ENCODE assay signal across 28 cellular contexts in the genomic region with DNA sequence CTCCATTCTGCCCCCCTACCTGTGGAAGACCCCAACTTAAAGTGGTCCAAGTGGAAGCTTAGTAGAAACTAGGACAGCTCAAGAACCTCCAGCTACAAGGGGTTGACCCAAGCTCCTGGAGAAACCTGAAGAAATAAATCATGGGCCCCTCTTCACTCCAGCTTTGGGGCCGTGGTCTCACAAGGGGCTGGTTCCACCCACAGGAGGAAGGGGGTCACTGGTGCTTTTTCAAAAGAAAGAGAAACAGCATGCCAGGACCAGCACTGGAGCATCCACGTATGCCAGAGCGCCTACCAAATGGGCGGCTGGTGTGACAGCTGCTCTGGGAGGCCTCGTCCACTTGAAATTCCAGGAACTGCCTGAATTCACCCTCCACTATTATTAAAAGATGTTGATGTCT. TPM values are rescaled to one million over a fixed set of nuclear protein-coding genes. Genes with fewer than 3 reads are reported as not detected.
A peak's percentile ranks its signal among the peaks of the same experiment; 100 is the strongest.
DNase-seq lines count a peak whose midpoint lies in the region; ATAC-seq and TF ChIP-seq lines count a peak whose summit lies in the region.
"Had no signal": no experiment of that assay in that cellular context is flagged by ENCODE, and none has a peak within 500 bp of the region (broad histone marks: within the 10 kb centered on the region; RNA-seq: fewer than 3 reads in every experiment).

No MANE protein-coding gene starts in this region.

- no peak overlapping the region for H3K9ac ChIP-seq in colonic mucosa (ENCODE audit: low read depth in 2 of 2, low read length in 2 of 2)
- H3K9ac ChIP-seq: BLaER1 had no signal

- DNase-seq in NCI-H2227 (lab: John Stamatoyannopoulos, UW; ENCODE audit: unreplicated experiment), result peak; percentile 74
- DNase-seq in NCI-H2227 treated with DMSO at 0.1 percent for 48 hours (lab: John Stamatoyannopoulos, UW), result peak; percentile 85
- DNase-seq in colonic mucosa, result peak; percentile 6
- no peak for DNase-seq in ascending aorta (ENCODE audit: low spot score in 2 of 2)
- DNase-seq in spleen, result no peak
- DNase-seq: 8988T; ACHN; BE2C; C1 segment of cervical spinal cord; CD4-positive, alpha-beta memory T cell; CD4-positive, CD25-positive, alpha-beta regulatory T cell; CD8-positive, alpha-beta memory T cell; COR-L47; DMS 273 treated with DMSO at 0.1 percent for 48 hours; DMS153; DMS53; DMS79; DND-41; EL; GDM1 had no signal

- H3K27me3 ChIP-seq in colonic mucosa (no peaks in the 10 kb centered on the region), ascending aorta (no peaks in the 10 kb centered on the region), spleen (replicated peaks in 1 of 7) (no peaks in the 10 kb centered on the region)
- H3K27me3 ChIP-seq: BE2C, BLaER1 had no signal

- no peak overlapping the region for H3K27ac ChIP-seq in colonic mucosa
- no peak overlapping the region for H3K27ac ChIP-seq in ascending aorta
- H3K27ac ChIP-seq in spleen, result no peak overlapping the region
- H3K27ac ChIP-seq: BLaER1 had no signal

- intact Hi-C loops in colonic mucosa (cut with DNase I) (no loop called here), ascending aorta (cut with DNase I) (no loop called here), spleen (cut with DNase I; ENCODE audit: low total_unique reads) (no loop called here)

- H3K36me3 ChIP-seq in colonic mucosa (peaks cover 21% of the 10 kb centered on the region), ascending aorta (peaks cover 38 to 87% of the 10 kb centered on the region in 2 donors), spleen (peaks cover 3 to 96% (median 50%) of the 10 kb centered on the region in 6 donors)

- H3K4me3 ChIP-seq in colonic mucosa (no peak overlapping the region), ascending aorta (no peak overlapping the region), spleen (no peak overlapping the region)
- H3K4me3 ChIP-seq: BLaER1, GM12878 had no signal

- H3K9me3 ChIP-seq in colonic mucosa, result no peaks in the 10 kb centered on the region
- H3K9me3 ChIP-seq in ascending aorta, result no peaks in the 10 kb centered on the region
- no peaks in the 10 kb centered on the region for H3K9me3 ChIP-seq in spleen
- H3K9me3 ChIP-seq: BE2C, BLaER1 had no signal

- TF ChIP-seq CTCF in colonic mucosa (IDR thresholded peaks at IDR 0.05) (no peak), ascending aorta (IDR thresholded peaks at IDR 0.05) (no peak), spleen (IDR thresholded peaks at IDR 0.05 in 8 of 11, conservative IDR thresholded peaks at IDR 0.05 in 3 of 11) (no peak)

- no peak for ATAC-seq in SK-N-SH treated with all-trans-retinoic acid at 6 μM for 48 hours
- ATAC-seq: GM12878 had no signal

- WGBS in spleen, 5 donors, result 91 to 98% (median 97%) methylated on average over 5 of the region's 5 CpGs

- no peaks in the 10 kb centered on the region for H3K4me1 ChIP-seq in colonic mucosa
- H3K4me1 ChIP-seq in ascending aorta, result no peaks in the 10 kb centered on the region
- H3K4me1 ChIP-seq in spleen, result no peaks in the 10 kb centered on the region

- TF ChIP-seq POLR2A in spleen (IDR thresholded peaks at IDR 0.05), result no peak

TF ChIP-seq in SK-N-SH treated with all-trans-retinoic acid at 6 μM for 48 hours, 23 proteins besides CTCF, POLR2A, EP300 and RAD21:
- TF ChIP-seq, protein P1, sequence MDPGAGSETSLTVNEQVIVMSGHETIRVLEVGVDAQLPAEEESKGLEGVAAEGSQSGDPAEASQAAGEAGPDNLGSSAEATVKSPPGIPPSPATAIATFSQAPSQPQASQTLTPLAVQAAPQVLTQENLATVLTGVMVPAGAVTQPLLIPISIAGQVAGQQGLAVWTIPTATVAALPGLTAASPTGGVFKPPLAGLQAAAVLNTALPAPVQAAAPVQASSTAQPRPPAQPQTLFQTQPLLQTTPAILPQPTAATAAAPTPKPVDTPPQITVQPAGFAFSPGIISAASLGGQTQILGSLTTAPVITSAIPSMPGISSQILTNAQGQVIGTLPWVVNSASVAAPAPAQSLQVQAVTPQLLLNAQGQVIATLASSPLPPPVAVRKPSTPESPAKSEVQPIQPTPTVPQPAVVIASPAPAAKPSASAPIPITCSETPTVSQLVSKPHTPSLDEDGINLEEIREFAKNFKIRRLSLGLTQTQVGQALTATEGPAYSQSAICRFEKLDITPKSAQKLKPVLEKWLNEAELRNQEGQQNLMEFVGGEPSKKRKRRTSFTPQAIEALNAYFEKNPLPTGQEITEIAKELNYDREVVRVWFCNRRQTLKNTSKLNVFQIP (CRISPR knock-in tag; IDR thresholded peaks at IDR 0.05; ENCODE audit: borderline replicate concordance, low read depth), result no peak
- TF ChIP-seq TCF4 (CRISPR knock-in tag; IDR thresholded peaks at IDR 0.05; ENCODE audit: borderline replicate concordance) (no peak), ISL1 (CRISPR knock-in tag; IDR thresholded peaks at IDR 0.05) (no peak), ARNTL (CRISPR knock-in tag; IDR thresholded peaks at IDR 0.05; ENCODE audit: borderline replicate concordance, low read depth) (no peak), ZNF8 (CRISPR knock-in tag; IDR thresholded peaks at IDR 0.05) (no peak), SNAI2 (CRISPR knock-in tag; IDR thresholded peaks at IDR 0.05) (no peak), BACH2 (CRISPR knock-in tag; IDR thresholded peaks at IDR 0.05; ENCODE audit: borderline replicate concordance) (no peak), ZNF70 (CRISPR knock-in tag; IDR thresholded peaks at IDR 0.05) (no peak), GLIS3 (CRISPR knock-in tag; IDR thresholded peaks at IDR 0.05) (no peak), ZFP30 (CRISPR knock-in tag; IDR thresholded peaks at IDR 0.05) (no peak), TOX (CRISPR knock-in tag; IDR thresholded peaks at IDR 0.05; ENCODE audit: borderline replicate concordance) (no peak), CSDC2 (CRISPR knock-in tag; IDR thresholded peaks at IDR 0.05) (no peak), ZNF565 (CRISPR knock-in tag; conservative IDR thresholded peaks at IDR 0.05; ENCODE audit: low read depth) (no peak), PPARA (CRISPR knock-in tag; IDR thresholded peaks at IDR 0.05; ENCODE audit: borderline replicate concordance) (no peak)
- TF ChIP-seq, protein P2, sequence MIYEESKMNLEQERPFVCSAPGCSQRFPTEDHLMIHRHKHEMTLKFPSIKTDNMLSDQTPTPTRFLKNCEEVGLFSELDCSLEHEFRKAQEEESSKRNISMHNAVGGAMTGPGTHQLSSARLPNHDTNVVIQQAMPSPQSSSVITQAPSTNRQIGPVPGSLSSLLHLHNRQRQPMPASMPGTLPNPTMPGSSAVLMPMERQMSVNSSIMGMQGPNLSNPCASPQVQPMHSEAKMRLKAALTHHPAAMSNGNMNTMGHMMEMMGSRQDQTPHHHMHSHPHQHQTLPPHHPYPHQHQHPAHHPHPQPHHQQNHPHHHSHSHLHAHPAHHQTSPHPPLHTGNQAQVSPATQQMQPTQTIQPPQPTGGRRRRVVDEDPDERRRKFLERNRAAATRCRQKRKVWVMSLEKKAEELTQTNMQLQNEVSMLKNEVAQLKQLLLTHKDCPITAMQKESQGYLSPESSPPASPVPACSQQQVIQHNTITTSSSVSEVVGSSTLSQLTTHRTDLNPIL (CRISPR knock-in tag; IDR thresholded peaks at IDR 0.05; ENCODE audit: low read depth), result no peak

RNA-seq across cellular contexts. Expression of a gene that starts 14.4 kb away (rescaled TPM):
- total RNA-seq in colonic mucosa, result not detected
- not detected for total RNA-seq in ascending aorta
- total RNA-seq in spleen, result not detected
- not detected for polyA plus RNA-seq in spleen
- total RNA-seq: A673; CD4-positive, alpha-beta memory T cell; CD4-positive, CD25-positive, alpha-beta regulatory T cell; CD8-positive, alpha-beta memory T cell; Daoy; G401; GM12878 had no signal
- polyA plus RNA-seq: AG04450; CD14-positive monocyte; CD4-positive, alpha-beta memory T cell; CD4-positive, CD25-positive, alpha-beta regulatory T cell; CD8-positive, alpha-beta memory T cell; GM12878 had no signal

Comparison
In these comparisons a context has a peak if more than half of its experiments do, and no peak if none do; other contexts are left out.
1. DNase-seq: peak in NCI-H2227 (single experiment), NCI-H2227 treated with DMSO at 0.1 percent for 48 hours (single experiment) and colonic mucosa (single experiment); none in ascending aorta (0 of 2) and spleen (single experiment).